ENCODE assay signal across 18 cellular contexts in the genomic region with DNA sequence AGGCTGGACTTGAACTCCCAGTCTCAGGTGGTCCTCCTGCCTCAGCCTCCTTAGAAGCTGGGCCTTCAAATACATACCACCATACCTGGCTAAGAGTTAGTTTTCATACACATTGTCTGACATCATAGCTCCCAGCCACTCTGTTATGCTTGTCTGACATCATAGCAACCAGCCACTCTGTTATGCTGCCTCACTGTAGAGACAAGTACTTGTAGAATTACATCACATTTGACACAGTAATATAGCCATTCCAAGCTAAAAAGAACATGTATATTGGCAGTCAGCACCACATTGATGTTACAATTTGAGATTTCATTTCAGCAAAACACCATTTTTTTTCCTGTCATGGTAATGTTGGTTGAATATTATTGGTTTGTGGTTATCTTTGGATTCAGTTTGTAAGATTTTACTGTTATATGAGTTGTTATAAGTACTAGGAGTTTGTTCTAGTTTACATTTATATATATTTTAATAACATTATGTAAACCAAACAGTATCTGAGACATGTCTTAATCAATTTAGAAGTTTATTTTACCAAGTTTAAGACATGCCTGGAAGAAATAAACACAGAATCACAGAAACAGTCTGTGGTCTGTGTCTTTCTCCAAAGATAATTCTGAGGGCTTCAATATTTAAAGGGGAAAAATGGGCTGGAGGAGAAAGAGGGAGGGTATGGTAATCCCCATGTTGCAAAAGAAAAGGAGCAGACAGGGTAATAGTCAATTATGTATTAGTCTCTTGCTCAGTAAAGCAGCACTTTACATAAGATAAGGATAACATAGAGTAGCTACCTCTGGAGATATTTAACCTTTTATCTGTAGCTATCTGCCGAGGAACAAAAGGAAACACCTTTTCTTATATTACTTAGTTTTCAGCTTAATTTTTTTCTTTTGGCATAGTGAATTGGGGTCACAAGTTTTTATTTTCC. TPM values are rescaled to one million over a fixed set of nuclear protein-coding genes. Genes with fewer than 3 reads are reported as not detected.
DNase-seq lines count a peak whose midpoint lies in the region; ATAC-seq, FAIRE-seq and TF ChIP-seq lines count a peak whose summit lies in the region.
"Had no signal": no experiment of that assay in that cellular context is flagged by ENCODE, and none has a peak within 500 bp of the region (broad histone marks: within the 10 kb centered on the region; RNA-seq: fewer than 3 reads in every experiment).

No MANE protein-coding gene starts in this region.

- peaks cover 25% of the 10 kb centered on the region for H3K4me1 ChIP-seq in HUES64 (ENCODE audit: insufficient read depth, low read length)
- H3K4me1 ChIP-seq in K562 (replicated peaks in 1 of 2; ENCODE audit: control insufficient read depth in 2 of 2, insufficient read depth in 2 of 2, low read length in 2 of 2) = no peaks in the 10 kb centered on the region
- no peaks in the 10 kb centered on the region for H3K4me1 ChIP-seq in thyroid gland
- H3K4me1 ChIP-seq: ascending aorta, gastrocnemius medialis had no signal

- no peak for TF ChIP-seq POLR2A in K562 (conservative IDR thresholded peaks at IDR 0.05)
- TF ChIP-seq POLR2A in thyroid gland (IDR thresholded peaks at IDR 0.05) = no peak

- TF ChIP-seq RAD21 in K562 (CRISPR knock-in tag; conservative IDR thresholded peaks at IDR 0.05 in 1 of 2, IDR thresholded peaks at IDR 0.05 in 1 of 2) = no peak

- peaks cover 78% of the 10 kb centered on the region for H3K79me2 ChIP-seq in K562 (ENCODE audit: control insufficient read depth, insufficient read depth, low read length)

- peak; percentile 70 for ATAC-seq in K562
- ATAC-seq: activated CD8-positive, alpha-beta memory T cell treated with anti-CD3 and anti-CD28 coated beads, Interleukin-2, amount 10 ng/mL, durations not matched to agents 7 days and 5 days; gastrocnemius medialis; right cardiac atrium; T-cell had no signal

- H3K9me3 ChIP-seq in HUES64 (ENCODE audit: insufficient read depth, low read depth, low read length) (no peaks in the 10 kb centered on the region; the same call in 1 of the 2 replicates), K562 (replicated peaks; ENCODE audit: control insufficient read depth, insufficient read depth, low read depth, low read length) (0 out of 2 replicates have a peak, but pooled peaks cover 2% of the 10 kb centered on the region), thyroid gland (no peaks in the 10 kb centered on the region)
- H3K9me3 ChIP-seq: gastrocnemius medialis had no signal

- no peak for FAIRE-seq in K562 (lab: Jason Lieb, UNC)

- no peak for TF ChIP-seq CTCF in AG10803 (conservative IDR thresholded peaks at IDR 0.05; ENCODE audit: low read length)
- TF ChIP-seq CTCF in K562 (IDR thresholded peaks at IDR 0.05 in 2 of 3, conservative IDR thresholded peaks at IDR 0.05 in 1 of 3; ENCODE audit: insufficient read depth in 2 of 3, low read depth in 1 of 3, low read length in 3 of 3) = no peak
- no peak for TF ChIP-seq CTCF in fibroblast of villous mesenchyme (IDR thresholded peaks at IDR 0.05; ENCODE audit: insufficient read depth, low read depth, low read length)
- TF ChIP-seq CTCF in thyroid gland (IDR thresholded peaks at IDR 0.05) = no peak

- in situ Hi-C loops in K562 (cut with MboI) = no loop called here

- intact Hi-C loops in K562 (cut with micrococcal nuclease) (no loop called here), thyroid gland (cut with DNase I) (no loop called here)

- WGBS in HUES64 = no CpG with 5 or more reads among the region's 1 CpG
- WGBS in K562 (ENCODE audit: insufficient coverage, low coverage, missing lambda C conversion rate) = 0% methylated on average over 1 of the region's 1 CpG
- 0 to 1% methylated on average over 1 of the region's 1 CpG for WGBS in thyroid gland, 2 donors

- H3K4me3 ChIP-seq in AG10803 (ENCODE audit: low read length) (no peak overlapping the region), HUES64 (ENCODE audit: low read length) (no peak overlapping the region), K562 (no peak overlapping the region), fibroblast of villous mesenchyme (ENCODE audit: low read depth, low read length) (no peak overlapping the region), thyroid gland (replicated peaks in 1 of 3) (no peak overlapping the region)
- H3K4me3 ChIP-seq: ascending aorta, gastrocnemius medialis had no signal

- TF ChIP-seq EP300 in K562 (IDR thresholded peaks at IDR 0.05; ENCODE audit: low read length) = no peak

- H3K4me2 ChIP-seq in K562 (ENCODE audit: insufficient read depth, low read length) = no peak overlapping the region

- DNase-seq in AG10803 (ENCODE audit: low read depth) (peak; percentile 15), K562 (ENCODE audit: extremely low read depth in 1 of 4, low spot score in 3 of 4) (peak in 2 of 4 experiments; percentile 15 to 27), fibroblast of villous mesenchyme (ENCODE audit: low read depth) (peak; percentile 58), COLO829 (ENCODE audit: low spot score) (no peak), T-helper 2 cell (no peak), nucleus accumbens (lab: John Stamatoyannopoulos, UW) (no peak), thyroid gland (no peak)
- DNase-seq: activated CD4-positive, CD25-positive, alpha-beta regulatory T cell; activated CD8-positive, alpha-beta memory T cell treated with anti-CD3 and anti-CD28 coated beads, Interleukin-2, amount 10 ng/mL, durations not matched to agents 7 days and 5 days; activated effector memory CD4-positive, alpha-beta T cell treated with anti-CD3 and anti-CD28 coated beads, Interleukin-2, amount 50 U/mL, for 16 hours; gastrocnemius medialis; NCI-H2029 treated with DMSO at 0.1 percent for 48 hours; NCI-H774; right cardiac atrium; stimulated activated CD4-positive, alpha-beta T cell treated with anti-CD3 and anti-CD28 coated beads, Interleukin-2, amount 100 ng/mL, for 24 hours; T-cell had no signal

- POLR2A ChIA-PET in K562 (lab: Yijun Ruan, JAX) = no interaction called here

- H3K27ac ChIP-seq in HUES64 (ENCODE audit: low read depth, low read length) (peak overlapping the region; percentile 36), K562 (ENCODE audit: extremely low read depth, low read depth, low read length) (no peak overlapping the region), thyroid gland (no peak overlapping the region)
- H3K27ac ChIP-seq: ascending aorta, gastrocnemius medialis had no signal

- no peaks in the 10 kb centered on the region for H4K20me1 ChIP-seq in K562 (replicated peaks; ENCODE audit: control insufficient read depth, insufficient read depth, low read length)

- no peaks in the 10 kb centered on the region for H3K36me3 ChIP-seq in HUES64 (ENCODE audit: insufficient read depth, low read length)
- H3K36me3 ChIP-seq in K562 (ENCODE audit: control insufficient read depth, insufficient read depth, low read length) = no peaks in the 10 kb centered on the region; the same call in 2 of the 3 replicates
- no peaks in the 10 kb centered on the region for H3K36me3 ChIP-seq in thyroid gland
- H3K36me3 ChIP-seq: gastrocnemius medialis had no signal

- H2AFZ ChIP-seq in K562 (ENCODE audit: low read depth, low read length) = no peak overlapping the region

- H3K27me3 ChIP-seq in HUES64 (ENCODE audit: insufficient read depth, low read length) (no peaks in the 10 kb centered on the region), K562 (ENCODE audit: control insufficient read depth in 2 of 2, insufficient read depth in 2 of 2, low read length in 2 of 2) (no peaks in the 10 kb centered on the region), thyroid gland (no peaks in the 10 kb centered on the region)
- H3K27me3 ChIP-seq: ascending aorta, gastrocnemius medialis had no signal

- no peak overlapping the region; the same call in 1 of the 2 replicates for H3K9ac ChIP-seq in HUES64 (ENCODE audit: low read depth, low read length)
- no peak overlapping the region for H3K9ac ChIP-seq in K562 (ENCODE audit: insufficient read depth in 1 of 2, low read depth in 2 of 2, low read length in 2 of 2)

- H3K9me1 ChIP-seq in K562 (ENCODE audit: control insufficient read depth, insufficient read depth, low read length) = no peaks in the 10 kb centered on the region

- BruUV-seq in K562 (replicated peaks; lab: Mats Ljungman, UMichigan) = no TSS peak

- CTCF ChIA-PET in K562 (lab: Yijun Ruan, JAX; ENCODE audit: low intra/inter-chr PET ratio) = no interaction called here

TF ChIP-seq in K562, 482 proteins besides CTCF, POLR2A, EP300 and RAD21 (continues in another document):
- TF ChIP-seq ATF1 (CRISPR knock-in tag; IDR thresholded peaks at IDR 0.05) (no peak), ATF1 (tag; IDR thresholded peaks at IDR 0.05) (0 out of 2 replicates have a peak, but pooled peaks have one; percentile 34)
- TF ChIP-seq, protein P1, sequence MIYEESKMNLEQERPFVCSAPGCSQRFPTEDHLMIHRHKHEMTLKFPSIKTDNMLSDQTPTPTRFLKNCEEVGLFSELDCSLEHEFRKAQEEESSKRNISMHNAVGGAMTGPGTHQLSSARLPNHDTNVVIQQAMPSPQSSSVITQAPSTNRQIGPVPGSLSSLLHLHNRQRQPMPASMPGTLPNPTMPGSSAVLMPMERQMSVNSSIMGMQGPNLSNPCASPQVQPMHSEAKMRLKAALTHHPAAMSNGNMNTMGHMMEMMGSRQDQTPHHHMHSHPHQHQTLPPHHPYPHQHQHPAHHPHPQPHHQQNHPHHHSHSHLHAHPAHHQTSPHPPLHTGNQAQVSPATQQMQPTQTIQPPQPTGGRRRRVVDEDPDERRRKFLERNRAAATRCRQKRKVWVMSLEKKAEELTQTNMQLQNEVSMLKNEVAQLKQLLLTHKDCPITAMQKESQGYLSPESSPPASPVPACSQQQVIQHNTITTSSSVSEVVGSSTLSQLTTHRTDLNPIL (CRISPR knock-in tag; IDR thresholded peaks at IDR 0.05) = no peak

RNA-seq across cellular contexts. Expression of a gene that starts 43.0 kb away (rescaled TPM):
- 29.2 TPM for polyA plus RNA-seq in HUES64 (2013, experiment 1 of 2)
- 35.2 TPM for polyA plus RNA-seq in HUES64 (2013, experiment 2 of 2)
- total RNA-seq in K562 (2011; cell fraction: chromatin; rRNA removed; ENCODE audit: low replicate concordance) = 97.5 and 111 TPM in 2 replicates
- 52.4 and 62.2 TPM in 2 replicates for total RNA-seq in K562 (2011; cell fraction: nucleolus; rRNA removed)
- 116 and 133 TPM in 2 replicates for total RNA-seq in K562 (2011; cell fraction: nucleoplasm; rRNA removed)
- total RNA-seq in K562 (2014; rRNA removed) (24.2 and 32.0 TPM in 2 replicates), K562 (2014; rRNA removed; fragmentation: Illumina TruSeq; extraction: Trizol) (39.8 and 49.1 TPM in 2 replicates), K562 (2015; rRNA removed; fragmentation: Illumina TruSeq; extraction: Trizol) (39.1 and 43.0 TPM in 2 replicates), K562 (2021) (36.9 and 38.6 TPM in 2 replicates), fibroblast of villous mesenchyme (18.7 and 31.5 TPM in 2 replicates), thyroid gland (10 to 100 TPM; 29.4 to 42.2 (median 33.7) TPM)
- polyA plus RNA-seq in K562 (2011; rRNA removed) (49.8 and 66.2 TPM in 2 replicates), K562 (2014; fragmentation: Illumina TruSeq; extraction: Trizol) (38.1 and 41.2 TPM in 2 replicates), K562 (2014; fragmentation: Nextera tagmentation; extraction: Ambion mirVana) (1 to 10 TPM; 3.0 to 4.7 TPM), K562 (2014; rRNA removed) (25.8 and 27.8 TPM in 2 replicates)
- polyA plus RNA-seq in K562 (2011; cell fraction: cytosol; rRNA removed) = 23.6 and 44.4 TPM in 2 replicates
- polyA plus RNA-seq in K562 (2011; cell fraction: nucleus; rRNA removed) = 23.0 and 26.5 TPM in 2 replicates
- 25.8 and 29.0 TPM in 2 replicates for polyA plus RNA-seq in K562 (2012)
- 97.0 and 108 TPM in 2 replicates for polyA minus RNA-seq in K562 (2011; rRNA and poly(A)+ RNA removed)
- 37.2 and 52.1 TPM in 2 replicates for polyA minus RNA-seq in K562 (2011; cell fraction: cytosol; rRNA and poly(A)+ RNA removed)
- 21.0 and 34.7 TPM in 2 replicates for polyA minus RNA-seq in K562 (2011; cell fraction: nucleus; rRNA and poly(A)+ RNA removed)

Comparison
In these comparisons a context has a peak if more than half of its experiments do, and no peak if none do; other contexts are left out.
1. DNase-seq: peak in AG10803 (single experiment) and fibroblast of villous mesenchyme (single experiment); none in COLO829 (single experiment), T-helper 2 cell (0 of 5), nucleus accumbens (0 of 56) and thyroid gland (0 of 2).